Comparison of ENCODE assay signal across 2 cellular contexts in genomic region chr9:96423322-96423984, GRCh38.
TF ChIP-seq lines count a peak whose summit lies in the region.

No MANE protein-coding gene starts in this region.

TF ChIP-seq in HepG2, 621 proteins besides CTCF, POLR2A, EP300 and RAD21 (continues in another document):
- TF ChIP-seq TBX2 (CRISPR knock-in tag; IDR thresholded peaks at IDR 0.05; ENCODE audit: borderline replicate concordance) (peak; percentile 55; the same call in 1 of the 2 replicates), ZBTB42 (CRISPR knock-in tag; IDR thresholded peaks at IDR 0.05) (no peak), ZNF574 (CRISPR knock-in tag; IDR thresholded peaks at IDR 0.05) (no peak), IRF2 (CRISPR knock-in tag; IDR thresholded peaks at IDR 0.05) (no peak), PREB (CRISPR knock-in tag; IDR thresholded peaks at IDR 0.05) (no peak), RCOR2 (CRISPR knock-in tag; IDR thresholded peaks at IDR 0.05) (no peak), ZNF543 (CRISPR knock-in tag; IDR thresholded peaks at IDR 0.05) (no peak), HDAC2 (CRISPR knock-in tag; IDR thresholded peaks at IDR 0.05) (no peak), CENPX (CRISPR knock-in tag; IDR thresholded peaks at IDR 0.05) (no peak), PCBP1 (IDR thresholded peaks at IDR 0.05; ENCODE audit: borderline replicate concordance, low read depth, low read length) (no peak), BHLHE40 (IDR thresholded peaks at IDR 0.05; ENCODE audit: low read length) (no peak), TOPORS (CRISPR knock-in tag; IDR thresholded peaks at IDR 0.05) (no peak), ZNF891 (CRISPR knock-in tag; IDR thresholded peaks at IDR 0.05) (no peak), HDAC1 (CRISPR knock-in tag; IDR thresholded peaks at IDR 0.05) (no peak), ATF7-NPFF (CRISPR knock-in tag; IDR thresholded peaks at IDR 0.05; ENCODE audit: low read depth) (no peak), HBP1 (CRISPR knock-in tag; IDR thresholded peaks at IDR 0.05; ENCODE audit: low read depth) (no peak), ZNF580 (CRISPR knock-in tag; IDR thresholded peaks at IDR 0.05; ENCODE audit: borderline replicate concordance, low read depth) (peak; percentile 27; the same call in 1 of the 2 replicates), PHB2 (IDR thresholded peaks at IDR 0.05; ENCODE audit: partially characterized antibody) (no peak), ZNF768 (CRISPR knock-in tag; IDR thresholded peaks at IDR 0.05) (0 out of 2 replicates have a peak, but pooled peaks have one; percentile 26), KLF9 (CRISPR knock-in tag; IDR thresholded peaks at IDR 0.05; ENCODE audit: low read depth) (no peak), DNMT1 (CRISPR knock-in tag; IDR thresholded peaks at IDR 0.05) (no peak)

TF ChIP-seq in K562, 482 proteins besides CTCF, POLR2A, EP300 and RAD21:
- peak; percentile 49 for TF ChIP-seq USF1 (CRISPR knock-in tag; IDR thresholded peaks at IDR 0.05)
- no peak for TF ChIP-seq ZSCAN29 (IDR thresholded peaks at IDR 0.05)
- TF ChIP-seq ETV1 (tag; conservative IDR thresholded peaks at IDR 0.05; ENCODE audit: low read depth): 0 out of 2 replicates have a peak, but pooled peaks have one; percentile 27
- TF ChIP-seq UBTF (IDR thresholded peaks at IDR 0.05; ENCODE audit: borderline replicate concordance in 1 of 2, low read depth in 2 of 2, low read length in 2 of 2): 0 out of 4 replicates have a peak, but pooled peaks of 1 of the 2 experiments have one; percentile 52
- no peak for TF ChIP-seq BRD4 (IDR thresholded peaks at IDR 0.05)
- TF ChIP-seq ZNF592 (IDR thresholded peaks at IDR 0.05): peak; percentile 38; the same call in 1 of the 2 replicates
- peak; percentile 40 for TF ChIP-seq L3MBTL2 (IDR thresholded peaks at IDR 0.05)
- TF ChIP-seq RCOR1 (IDR thresholded peaks at IDR 0.05; ENCODE audit: borderline replicate concordance in 1 of 2, low read depth in 2 of 2, low read length in 2 of 2): 0 out of 4 replicates have a peak, but pooled peaks of 1 of the 2 experiments have one; percentile 21
- peak; percentile 86 for TF ChIP-seq PRDM10 (IDR thresholded peaks at IDR 0.05; ENCODE audit: partially characterized antibody)
- peak; percentile 84 to 87; a peak in 2 of 4 replicates for TF ChIP-seq NRF1 (conservative IDR thresholded peaks at IDR 0.05 in 1 of 2, IDR thresholded peaks at IDR 0.05 in 1 of 2)
- TF ChIP-seq JUNB (CRISPR knock-in tag; conservative IDR thresholded peaks at IDR 0.05): no peak
- TF ChIP-seq HMBOX1 (IDR thresholded peaks at IDR 0.05): peak; percentile 68
- no peak for TF ChIP-seq SMARCA5 (IDR thresholded peaks at IDR 0.05)
- no peak for TF ChIP-seq RBM34 (IDR thresholded peaks at IDR 0.05; ENCODE audit: borderline replicate concordance, insufficient read depth, low read length)
- TF ChIP-seq MGA (IDR thresholded peaks at IDR 0.05): peak; percentile 46
